15 cellular contexts compared by ENCODE assay signal in genomic region chr11:102836290-102836875, GRCh38. TPM values are rescaled to one million over a fixed set of nuclear protein-coding genes. Genes with fewer than 3 reads are reported as not detected.
DNase-seq lines count a peak whose midpoint lies in the region; ATAC-seq and TF ChIP-seq lines count a peak whose summit lies in the region.
"Had no signal": no experiment of that assay in that cellular context is flagged by ENCODE, and none has a peak within 500 bp of the region (broad histone marks: within the 10 kb centered on the region; RNA-seq: fewer than 3 reads in every experiment).

No MANE protein-coding gene starts in this region.

- no peak for ATAC-seq in HG02884 (IDR thresholded peaks at IDR 0.05; ENCODE audit: unreplicated experiment)
- ATAC-seq: HCT116; stimulated activated effector memory CD8-positive, alpha-beta T cell treated with anti-CD3 and anti-CD28 coated beads, Interleukin-12 subunit alpha, Interleukin-12 subunit beta, amount 100 ng/mL, for 72 hours had no signal

- in situ Hi-C loops in astrocyte of the cerebellum (cut with HindIII; ENCODE audit: low sequenced_read_pairs), result no loop called here

- H3K27me3 ChIP-seq in iPS-20b (ENCODE audit: insufficient read depth, low read length), result no peaks in the 10 kb centered on the region
- H3K27me3 ChIP-seq: uterus had no signal

- no peaks in the 10 kb centered on the region for H3K9me3 ChIP-seq in iPS-20b (ENCODE audit: insufficient read depth, low read depth, low read length)
- H3K9me3 ChIP-seq: uterus had no signal

- H3K9ac ChIP-seq in iPS-20b (ENCODE audit: low read depth, low read length), result 0 out of 2 replicates have a peak overlapping the region, but pooled peaks have one; percentile 9

- H3K27ac ChIP-seq in iPS-20b (ENCODE audit: low read length), result no peak overlapping the region
- no peak overlapping the region for H3K27ac ChIP-seq in coronary artery
- H3K27ac ChIP-seq: uterus had no signal

- no peak for TF ChIP-seq CTCF in AG09309 (IDR thresholded peaks at IDR 0.05; ENCODE audit: control insufficient read depth, insufficient read depth, low read depth, low read length, missing control alignments)
- no peak for TF ChIP-seq CTCF in astrocyte of the cerebellum (IDR thresholded peaks at IDR 0.05; ENCODE audit: low read depth, low read length, missing control alignments)
- no peak for TF ChIP-seq CTCF in coronary artery (IDR thresholded peaks at IDR 0.05)

- DNase-seq in AG09309 (ENCODE audit: low read depth) (peak; percentile 77), LHCN-M2 (ENCODE audit: low read depth) (peak; percentile 6), astrocyte of the cerebellum (ENCODE audit: low read depth) (peak; percentile 26), coronary artery (ENCODE audit: low spot score) (no peak), OCI-M1 (lab: John Stamatoyannopoulos, UW) (no peak)
- DNase-seq in activated effector memory CD4-positive, alpha-beta T cell treated with anti-CD3 and anti-CD28 coated beads, Interleukin-2, amount 50 U/mL, for 16 hours, result no peak
- DNase-seq: AML-193, amniotic stem cell, NCI-H1092, posterior cingulate gyrus, uterus had no signal

- H3K36me3 ChIP-seq in iPS-20b (ENCODE audit: insufficient read depth, low read depth, low read length), result no peaks in the 10 kb centered on the region
- H3K36me3 ChIP-seq: uterus had no signal

- no peak overlapping the region for H3K4me3 ChIP-seq in AG09309 (ENCODE audit: control insufficient read depth, low read depth, low read length)
- no peak overlapping the region for H3K4me3 ChIP-seq in astrocyte of the cerebellum (ENCODE audit: low read depth, low read length)
- H3K4me3 ChIP-seq in iPS-20b (ENCODE audit: low read length), result 0 out of 2 replicates have a peak overlapping the region, but pooled peaks have one; percentile 20
- H3K4me3 ChIP-seq in coronary artery, result no peak overlapping the region
- H3K4me3 ChIP-seq: uterus had no signal

- H3K4me1 ChIP-seq in iPS-20b (ENCODE audit: insufficient read depth, low read length), result peaks cover 11% of the 10 kb centered on the region
- H3K4me1 ChIP-seq: uterus had no signal

RNA-seq across cellular contexts. Expression of gene MMP3, which starts 7.0 kb away (rescaled TPM):
- total RNA-seq in LHCN-M2 (2014; rRNA removed), result 5.1 and 9.0 TPM in 2 replicates
- 0.18 TPM for polyA plus RNA-seq in LHCN-M2 (2012)
- total RNA-seq: uterus had no signal

RNA-seq across cellular contexts. Expression of gene MMP12, which starts 38.4 kb away (rescaled TPM):
- 0.19 TPM in 1 of 2 replicates, not detected in the other for total RNA-seq in LHCN-M2 (2014; rRNA removed)
- polyA plus RNA-seq in LHCN-M2 (2012), result not detected
- total RNA-seq: uterus had no signal

RNA-seq across cellular contexts. Expression of gene MMP1, which starts 38.4 kb away (rescaled TPM):
- total RNA-seq in LHCN-M2 (2014; rRNA removed), result 0.17 TPM in 1 of 2 replicates, not detected in the other
- polyA plus RNA-seq in LHCN-M2 (2012), result 0.02 TPM

RNA-seq across cellular contexts. Expression of gene MMP10, which starts 56.0 kb away (rescaled TPM):
- total RNA-seq in LHCN-M2 (2014; rRNA removed), result not detected in 2 replicates
- polyA plus RNA-seq in LHCN-M2 (2012), result not detected

Comparison
In these comparisons a context has a peak if more than half of its experiments do, and no peak if none do; other contexts are left out.
1. DNase-seq: peak in AG09309 (single experiment), LHCN-M2 (single experiment) and astrocyte of the cerebellum (single experiment); none in coronary artery (single experiment), OCI-M1 (single experiment) and activated effector memory CD4-positive, alpha-beta T cell treated with anti-CD3 and anti-CD28 coated beads, Interleukin-2, amount 50 U/mL, for 16 hours (single experiment).